In the genomic region with DNA sequence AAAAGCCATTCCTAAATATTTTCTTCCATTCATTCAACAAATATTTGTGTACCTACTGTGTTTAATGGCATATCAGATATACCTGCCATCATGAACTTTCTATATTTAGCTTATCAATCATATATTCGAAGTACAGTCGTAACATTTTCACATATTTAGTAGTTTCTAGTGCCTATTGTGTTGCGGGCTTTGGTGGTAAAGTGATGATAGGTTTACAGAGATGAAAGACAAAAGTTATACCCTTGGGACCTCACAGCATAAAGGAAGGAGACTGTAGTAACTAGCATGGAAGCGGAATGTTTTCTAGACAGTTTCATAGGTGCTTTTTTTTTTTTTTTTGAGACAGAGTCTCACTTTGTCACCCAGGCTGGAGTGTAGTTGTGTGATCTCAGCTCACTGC, we compare ENCODE assay signal across 1 cellular context.
TF ChIP-seq lines count a peak whose summit lies in the region.

No MANE protein-coding gene starts in this region.

TF ChIP-seq in GM23338, 12 proteins besides CTCF, POLR2A, EP300 and RAD21:
- TF ChIP-seq ZNF462 (CRISPR knock-in tag; IDR thresholded peaks at IDR 0.05) (no peak), EZH2 (IDR thresholded peaks at IDR 0.05; ENCODE audit: low read depth, unreplicated experiment) (no peak), REST (IDR thresholded peaks at IDR 0.05; ENCODE audit: unreplicated experiment) (no peak), STAT1 (IDR thresholded peaks at IDR 0.05; ENCODE audit: unreplicated experiment) (no peak), ZNF331 (CRISPR knock-in tag; IDR thresholded peaks at IDR 0.05; ENCODE audit: low read depth) (no peak), EZH2phosphoT487 (IDR thresholded peaks at IDR 0.05; ENCODE audit: unreplicated experiment) (no peak), JUNB (IDR thresholded peaks at IDR 0.05; ENCODE audit: unreplicated experiment) (no peak), ZNF114 (CRISPR knock-in tag; IDR thresholded peaks at IDR 0.05) (no peak), POLR2AphosphoS5 (IDR thresholded peaks at IDR 0.05; ENCODE audit: low read depth) (no peak), CREB1 (CRISPR knock-in tag; IDR thresholded peaks at IDR 0.05; ENCODE audit: low read depth) (no peak), NANOG (IDR thresholded peaks at IDR 0.05; ENCODE audit: borderline replicate concordance) (no peak)
- TF ChIP-seq, protein P1, sequence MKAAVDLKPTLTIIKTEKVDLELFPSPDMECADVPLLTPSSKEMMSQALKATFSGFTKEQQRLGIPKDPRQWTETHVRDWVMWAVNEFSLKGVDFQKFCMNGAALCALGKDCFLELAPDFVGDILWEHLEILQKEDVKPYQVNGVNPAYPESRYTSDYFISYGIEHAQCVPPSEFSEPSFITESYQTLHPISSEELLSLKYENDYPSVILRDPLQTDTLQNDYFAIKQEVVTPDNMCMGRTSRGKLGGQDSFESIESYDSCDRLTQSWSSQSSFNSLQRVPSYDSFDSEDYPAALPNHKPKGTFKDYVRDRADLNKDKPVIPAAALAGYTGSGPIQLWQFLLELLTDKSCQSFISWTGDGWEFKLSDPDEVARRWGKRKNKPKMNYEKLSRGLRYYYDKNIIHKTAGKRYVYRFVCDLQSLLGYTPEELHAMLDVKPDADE (IDR thresholded peaks at IDR 0.05): no peak
